In genomic region chr6:73564578-73565345, GRCh38 we compare ENCODE assay signal across 1 cellular context.
TF ChIP-seq lines count a peak whose summit lies in the region.

No MANE protein-coding gene starts in this region.

TF ChIP-seq in HCT116, 20 proteins besides CTCF, POLR2A, EP300 and RAD21:
- TF ChIP-seq SP1 (IDR thresholded peaks at IDR 0.05; ENCODE audit: low read depth) (no peak), YY1 (IDR thresholded peaks at IDR 0.05; ENCODE audit: extremely low read depth, insufficient replicate concordance, low read depth, low read length) (no peak), TCF7L2 (IDR thresholded peaks at IDR 0.05; ENCODE audit: borderline replicate concordance, extremely low read depth, insufficient read depth, insufficient read length) (no peak)
